ENCODE assay signal across 11 cellular contexts in the genomic region with DNA sequence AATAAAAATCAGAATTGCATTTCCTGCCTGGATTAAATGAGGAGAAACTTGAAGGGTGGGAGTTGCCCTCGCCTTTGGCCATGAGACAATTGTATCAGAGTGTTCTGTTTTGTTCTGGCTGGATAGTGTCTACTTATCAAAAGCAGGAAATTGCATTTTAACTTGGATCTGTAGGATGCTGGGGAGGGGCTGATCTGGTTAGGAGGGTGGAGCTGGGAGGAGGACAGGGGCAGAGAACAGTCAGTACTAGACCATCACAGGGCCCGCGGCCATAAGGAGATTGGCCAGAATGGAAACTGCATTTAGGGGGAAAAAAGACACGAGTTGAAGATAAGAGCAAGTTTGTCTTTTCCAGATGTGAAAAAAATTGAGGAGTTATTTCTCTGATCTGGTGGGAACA.
"Had no signal": no experiment of that assay in that cellular context is flagged by ENCODE, and none has a peak within 500 bp of the region (broad histone marks: within the 10 kb centered on the region; RNA-seq: fewer than 3 reads in every experiment).

No MANE protein-coding gene starts in this region.

- H3K36me3 ChIP-seq: left lung, pancreas, tibial nerve had no signal

- H3K9me3 Mint-ChIP-seq: activated B cell treated with CpG ODN at 0.5 μM for 24 hours; activated CD4-positive, alpha-beta T cell treated with anti-CD3 and anti-CD28 coated beads, Interleukin-2, amount 10 ng/mL, durations not matched to agents 24 days and 14 days; activated T-helper 1 cell treated with anti-CD3 and anti-CD28 coated beads, Interleukin-12 subunit alpha, Interleukin-12 subunit beta, Interleukin-2, Interleukin-4 antibody, amounts not matched to agents 30 ng/mL and 10 ng/mL and 1 ng/mL, durations not matched to agents 14 hours and 24 hours and 36 hours had no signal

- H3K9me3 ChIP-seq: left lung, pancreas, tibial nerve had no signal

- H3K4me1 ChIP-seq: pancreas had no signal

- H3K4me3 ChIP-seq: left lung, pancreas, tibial nerve had no signal

- DNase-seq: activated B cell treated with CpG ODN at 0.5 μM for 24 hours; activated CD4-positive, alpha-beta T cell treated with anti-CD3 and anti-CD28 coated beads, Interleukin-2, amount 10 ng/mL, durations not matched to agents 24 days and 14 days; activated naive CD4-positive, alpha-beta T cell; effector memory CD4-positive, alpha-beta T cell; glutamatergic neuron; left lung; pancreas; small intestine; T-helper 2 cell had no signal

- H3K27ac Mint-ChIP-seq: activated B cell treated with CpG ODN at 0.5 μM for 24 hours; activated CD4-positive, alpha-beta T cell treated with anti-CD3 and anti-CD28 coated beads, Interleukin-2, amount 10 ng/mL, durations not matched to agents 24 days and 14 days; activated T-helper 1 cell treated with anti-CD3 and anti-CD28 coated beads, Interleukin-12 subunit alpha, Interleukin-12 subunit beta, Interleukin-2, Interleukin-4 antibody, amounts not matched to agents 30 ng/mL and 10 ng/mL and 1 ng/mL, durations not matched to agents 14 hours and 24 hours and 36 hours had no signal

- H3K27ac ChIP-seq: pancreas, tibial nerve had no signal

- ATAC-seq: left lung, pancreas had no signal
